11 cellular contexts compared by ENCODE assay signal in the genomic region with DNA sequence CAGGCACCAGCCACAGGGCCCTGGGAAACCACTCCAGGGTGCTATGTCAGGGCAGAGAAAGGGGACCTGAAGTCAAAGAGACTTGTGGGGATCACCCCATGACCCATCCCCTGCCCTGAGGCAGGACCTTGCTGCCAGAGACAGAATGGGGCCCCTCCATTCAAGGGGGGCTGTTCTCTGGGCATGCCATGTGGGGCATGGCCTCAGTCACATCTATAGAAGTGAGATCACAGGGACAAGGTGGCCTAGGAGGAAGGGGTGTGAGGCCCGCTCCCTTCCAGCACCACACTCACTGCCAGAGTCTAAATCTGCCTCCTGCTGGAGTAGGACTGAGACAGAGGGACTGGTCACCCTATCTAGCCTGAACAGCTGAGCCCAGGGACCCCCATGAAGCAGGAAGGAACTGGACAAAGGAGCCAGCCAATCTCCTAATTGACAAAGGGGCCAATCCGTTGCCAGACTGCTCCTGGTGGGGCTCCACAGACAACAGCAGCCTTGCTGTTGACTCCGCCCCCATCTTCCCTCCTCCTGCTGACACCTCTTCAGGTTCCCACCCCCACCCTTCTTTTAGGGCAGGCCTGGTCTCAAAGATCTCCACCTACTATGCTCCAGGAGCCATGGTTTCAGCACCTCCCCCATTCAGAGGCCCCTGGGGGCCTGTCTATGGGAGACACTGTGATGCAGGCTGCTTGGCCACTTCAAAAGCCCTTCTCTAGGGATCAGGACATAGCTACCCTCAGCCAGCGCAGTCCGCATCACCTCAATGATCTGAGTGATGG. TPM values are rescaled to one million over a fixed set of nuclear protein-coding genes. Genes with fewer than 3 reads are reported as not detected.
DNase-seq lines count a peak whose midpoint lies in the region; ATAC-seq and TF ChIP-seq lines count a peak whose summit lies in the region.
"Had no signal": no experiment of that assay in that cellular context is flagged by ENCODE, and none has a peak within 500 bp of the region (broad histone marks: within the 10 kb centered on the region; RNA-seq: fewer than 3 reads in every experiment).

No MANE protein-coding gene starts in this region.

- peak overlapping the region in 4 of 11 experiments; percentile 14 to 42 (median 22); a peak in 7 of 22 replicates for H3K27ac ChIP-seq in BLaER1 treated with 17β-estradiol and CSF1 and Interleukin-3, amounts not matched to agents 10 nM and 100 nM
- no peak overlapping the region for H3K27ac ChIP-seq in PC-3 (ENCODE audit: low read length)
- H3K27ac ChIP-seq in endodermal cell (ENCODE audit: low read depth, low read length) = peak overlapping the region; percentile 16
- H3K27ac ChIP-seq in mucosa of rectum (ENCODE audit: low read depth in 2 of 2, low read length in 2 of 2) = peak overlapping the region; percentile 15 to 52
- H3K27ac ChIP-seq in substantia nigra (ENCODE audit: low read depth, low read length, poor library complexity, severe bottlenecking) = no peak overlapping the region

- no peak overlapping the region for H3K4me3 ChIP-seq in BLaER1 treated with 17β-estradiol and CSF1 and Interleukin-3, amounts not matched to agents 10 nM and 100 nM
- no peak overlapping the region for H3K4me3 ChIP-seq in PC-3 (ENCODE audit: low read length)
- no peak overlapping the region for H3K4me3 ChIP-seq in endodermal cell (ENCODE audit: low read length)
- H3K4me3 ChIP-seq in mucosa of rectum (ENCODE audit: low read length in 2 of 2) = no peak overlapping the region

- peaks cover 5% of the 10 kb centered on the region for H3K4me1 Mint-ChIP-seq in endodermal cell

- H3K9me2 ChIP-seq in PC-3 (replicated peaks; ENCODE audit: low read length) = no peaks in the 10 kb centered on the region

- peak; percentile 2 for DNase-seq in PC-3
- DNase-seq in endodermal cell = peak; percentile 85
- DNase-seq in substantia nigra (lab: John Stamatoyannopoulos, UW) = no peak
- no peak for DNase-seq in nucleus accumbens (lab: John Stamatoyannopoulos, UW)
- DNase-seq: activated CD4-positive, CD25-positive, alpha-beta regulatory T cell treated with anti-CD3 and anti-CD28 coated beads, Interleukin-2, amount 50 U/mL, for 72 hours; DMS79 treated with DMSO at 0.1 percent for 48 hours; hypothalamus had no signal

- H3K9ac ChIP-seq in BLaER1 treated with 17β-estradiol and CSF1 and Interleukin-3, amounts not matched to agents 10 nM and 100 nM = peak overlapping the region in 3 of 11 experiments; percentile 18 to 43 (median 23); a peak in 1 of 22 replicates
- H3K9ac ChIP-seq in PC-3 (ENCODE audit: low read length) (no peak overlapping the region), endodermal cell (ENCODE audit: extremely low read depth, low read length, poor library complexity, severe bottlenecking) (no peak overlapping the region), mucosa of rectum (ENCODE audit: low read depth in 1 of 2, low read length in 2 of 2) (no peak overlapping the region)

- no peaks in the 10 kb centered on the region for H3K79me2 ChIP-seq in PC-3 (ENCODE audit: low read length)

- WGBS in endodermal cell (ENCODE audit: insufficient coverage in 1 of 2, insufficient read length in 1 of 2), 2 experiments = 86 to 87% methylated on average over 3 to 5 of the region's 5 CpGs

- peaks cover 0 to 15% (median 0%) of the 10 kb centered on the region in 11 experiments; a peak in 5 of 22 replicates for H3K9me3 ChIP-seq in BLaER1 treated with 17β-estradiol and CSF1 and Interleukin-3, amounts not matched to agents 10 nM and 100 nM (replicated peaks in 1 of 11)
- no peaks in the 10 kb centered on the region for H3K9me3 ChIP-seq in PC-3 (ENCODE audit: low read length)
- no peaks in the 10 kb centered on the region for H3K9me3 ChIP-seq in endodermal cell (ENCODE audit: control insufficient read depth, low read length)
- no peaks in the 10 kb centered on the region for H3K9me3 ChIP-seq in mucosa of rectum (ENCODE audit: control insufficient read depth in 2 of 2, low read length in 2 of 2)

- H3K27me3 Mint-ChIP-seq in endodermal cell (ENCODE audit: insufficient read depth) = no peaks in the 10 kb centered on the region

- H3K36me3 Mint-ChIP-seq in endodermal cell (ENCODE audit: low read depth) = peaks cover 32% of the 10 kb centered on the region

- H3K9me3 Mint-ChIP-seq in endodermal cell = peaks cover 31% of the 10 kb centered on the region

- intact Hi-C loops in PC-3 (cut with micrococcal nuclease) = no loop called here

- BruUV-seq in PC-3 (replicated peaks; lab: Mats Ljungman, UMichigan) = no TSS peak

- H3F3A ChIP-seq in PC-3 (ENCODE audit: low read length, unreplicated experiment) = peaks cover 3% of the 10 kb centered on the region

- H4K20me1 ChIP-seq in BLaER1 treated with 17β-estradiol and CSF1 and Interleukin-3, amounts not matched to agents 10 nM and 100 nM = peaks cover 12 to 57% (median 31%) of the 10 kb centered on the region in 11 experiments; a peak in 17 of 22 replicates
- no peaks in the 10 kb centered on the region for H4K20me1 ChIP-seq in PC-3 (ENCODE audit: low read length)

- no peaks in the 10 kb centered on the region for H3K27me3 ChIP-seq in BLaER1 treated with 17β-estradiol and CSF1 and Interleukin-3, amounts not matched to agents 10 nM and 100 nM
- H3K27me3 ChIP-seq in PC-3 (ENCODE audit: low read length) = no peaks in the 10 kb centered on the region
- H3K27me3 ChIP-seq in endodermal cell (ENCODE audit: control insufficient read depth, insufficient read depth, low read length, poor library complexity, severe bottlenecking) = no peaks in the 10 kb centered on the region
- no peaks in the 10 kb centered on the region for H3K27me3 ChIP-seq in mucosa of rectum (ENCODE audit: control insufficient read depth in 2 of 2, insufficient read depth in 2 of 2, low read length in 2 of 2)

- no peak overlapping the region for H3K4me3 Mint-ChIP-seq in endodermal cell

- H3K36me3 ChIP-seq in BLaER1 treated with 17β-estradiol and CSF1 and Interleukin-3, amounts not matched to agents 10 nM and 100 nM = peaks cover 0 to 22% (median 0%) of the 10 kb centered on the region in 11 experiments; a peak in 5 of 22 replicates
- H3K36me3 ChIP-seq in PC-3 (ENCODE audit: low read depth, low read length) = no peaks in the 10 kb centered on the region
- peaks cover 18% of the 10 kb centered on the region for H3K36me3 ChIP-seq in endodermal cell (ENCODE audit: control insufficient read depth, insufficient read depth, low read length)
- H3K36me3 ChIP-seq in mucosa of rectum (ENCODE audit: control insufficient read depth in 2 of 2, insufficient read depth in 2 of 2, low read length in 2 of 2) = peaks cover 24 to 29% of the 10 kb centered on the region in 2 donors

- H3K27ac Mint-ChIP-seq in endodermal cell = peak overlapping the region; percentile 41

- H2AFZ ChIP-seq in PC-3 (ENCODE audit: low read length) = no peak overlapping the region

- TF ChIP-seq CTCF in PC-3 (conservative IDR thresholded peaks at IDR 0.05; ENCODE audit: low read depth, low read length) (no peak), endodermal cell (conservative IDR thresholded peaks at IDR 0.05) (no peak)

- H3K4me1 ChIP-seq in BLaER1 treated with 17β-estradiol and CSF1 and Interleukin-3, amounts not matched to agents 10 nM and 100 nM = peaks cover 16 to 64% (median 56%) of the 10 kb centered on the region in 10 experiments
- H3K4me1 ChIP-seq in PC-3 (ENCODE audit: insufficient read depth, low read length) (peaks cover 6% of the 10 kb centered on the region; the same call in 1 of the 2 replicates), endodermal cell (ENCODE audit: control insufficient read depth, insufficient read depth, low read length) (no peaks in the 10 kb centered on the region), mucosa of rectum (ENCODE audit: control insufficient read depth in 2 of 2, insufficient read depth in 2 of 2, low read length in 2 of 2) (peaks cover 0 to 6% of the 10 kb centered on the region in 2 donors)

- POLR2A ChIA-PET in PC-3 (lab: Charles Lee; ENCODE audit: unreplicated experiment) = no interaction called here

- ATAC-seq in PC-3 (no peak), HG03135 (IDR thresholded peaks at IDR 0.05; ENCODE audit: unreplicated experiment) (no peak), GM19023 (IDR thresholded peaks at IDR 0.05; ENCODE audit: unreplicated experiment) (no peak)

- CTCF ChIA-PET in PC-3 (lab: Charles Lee) = no interaction called here

- H3K4me2 ChIP-seq in BLaER1 treated with 17β-estradiol and CSF1 and Interleukin-3, amounts not matched to agents 10 nM and 100 nM = peak overlapping the region in 8 of 11 experiments; percentile 52 to 77 (median 66); a peak in 16 of 22 replicates
- H3K4me2 ChIP-seq in PC-3 (ENCODE audit: low read length) = no peak overlapping the region

RNA-seq across cellular contexts. Expression of a gene that starts 26.0 kb away (rescaled TPM):
- total RNA-seq in PC-3 (2014; rRNA removed) (47.9 and 96.6 TPM in 2 replicates), endodermal cell (10 to 100 TPM; 61.3 to 85.2 TPM)
- 21.0 TPM for polyA plus RNA-seq in endodermal cell (2013, experiment 1 of 2)
- polyA plus RNA-seq in endodermal cell (2013, experiment 2 of 2) = 14.2 TPM

RNA-seq across cellular contexts. Expression of a gene that starts 50.2 kb away (rescaled TPM):
- total RNA-seq in PC-3 (2014; rRNA removed) (1,345 and 2,062 TPM in 2 replicates), endodermal cell (1,000 to 10,000 TPM; 5,233 to 6,894 TPM)
- polyA plus RNA-seq in endodermal cell (2013, experiment 1 of 2) = 1,429 TPM
- 1,867 TPM for polyA plus RNA-seq in endodermal cell (2013, experiment 2 of 2)

Comparison
In these comparisons a context has a peak if more than half of its experiments do, and no peak if none do; other contexts are left out.
1. H3K27ac ChIP-seq: peak in endodermal cell (single experiment) and mucosa of rectum (2 of 2); none in PC-3 (single experiment) and substantia nigra (single experiment).
2. DNase-seq: peak in PC-3 (single experiment) and endodermal cell (single experiment); none in substantia nigra (0 of 49) and nucleus accumbens (0 of 56).